26 cellular contexts compared by ENCODE assay signal in the genomic region with DNA sequence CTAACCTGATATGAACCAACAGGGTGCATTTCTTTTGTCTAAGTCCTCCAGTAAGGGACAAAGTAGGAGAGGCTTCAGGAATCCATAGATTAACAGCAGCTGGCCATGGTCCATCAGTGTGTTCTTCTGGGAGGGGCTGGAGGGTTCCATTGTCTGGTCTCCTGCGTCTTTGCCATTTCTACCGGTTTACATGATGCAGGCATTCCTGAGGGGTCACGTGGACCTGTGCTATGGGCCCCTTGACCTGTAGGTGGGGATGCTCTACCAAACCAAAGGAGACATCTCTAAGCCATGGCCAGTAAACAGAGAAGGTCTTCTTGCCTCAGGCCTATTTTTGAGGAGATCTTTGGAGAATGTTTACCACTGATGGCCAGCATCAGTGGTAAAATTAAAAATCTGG. TPM values are rescaled to one million over a fixed set of nuclear protein-coding genes. Genes with fewer than 3 reads are reported as not detected.
DNase-seq lines count a peak whose midpoint lies in the region; ATAC-seq and TF ChIP-seq lines count a peak whose summit lies in the region.
"Had no signal": no experiment of that assay in that cellular context is flagged by ENCODE, and none has a peak within 500 bp of the region (broad histone marks: within the 10 kb centered on the region; RNA-seq: fewer than 3 reads in every experiment).

No MANE protein-coding gene starts in this region.

- no peak overlapping the region for H3K27ac Mint-ChIP-seq in progenitor cell of endocrine pancreas
- H3K27ac Mint-ChIP-seq: activated naive CD4-positive, alpha-beta T cell treated with anti-CD3 and anti-CD28 coated beads, Interleukin-2, amount 50 U/mL, for 72 hours; B cell; memory B cell; natural killer cell had no signal

- no peak overlapping the region for H3K4me3 Mint-ChIP-seq in progenitor cell of endocrine pancreas (ENCODE audit: low read depth)
- H3K4me3 Mint-ChIP-seq: B cell, memory B cell, natural killer cell had no signal

- ATAC-seq in HG03378 (IDR thresholded peaks at IDR 0.05; ENCODE audit: unreplicated experiment) (no peak), GM21723 (IDR thresholded peaks at IDR 0.05; ENCODE audit: unreplicated experiment) (no peak)
- ATAC-seq: activated naive CD4-positive, alpha-beta T cell treated with anti-CD3 and anti-CD28 coated beads, Interleukin-2, amount 50 U/mL, for 72 hours; natural killer cell had no signal

- H3K4me3 ChIP-seq in epithelial cell of proximal tubule (ENCODE audit: low read depth, low read length): no peak overlapping the region
- H3K4me3 ChIP-seq: heart right ventricle, smooth muscle cell had no signal

- DNase-seq in DMS53 (lab: John Stamatoyannopoulos, UW): peak; percentile 22
- DNase-seq in DMS53 treated with DMSO at 0.1 percent for 48 hours (lab: John Stamatoyannopoulos, UW; ENCODE audit: unreplicated experiment): no peak
- DNase-seq in NCI-H146 treated with DMSO at 0.1 percent for 48 hours (lab: John Stamatoyannopoulos, UW; ENCODE audit: unreplicated experiment): peak; percentile 29
- no peak for DNase-seq in epithelial cell of proximal tubule (ENCODE audit: low read depth)
- no peak for DNase-seq in progenitor cell of endocrine pancreas (ENCODE audit: low spot score, unreplicated experiment)
- no peak for DNase-seq in hypothalamus (lab: John Stamatoyannopoulos, UW)
- DNase-seq: 8988T; effector memory CD4-positive, alpha-beta T cell; heart right ventricle; KG1; kidney; natural killer cell; NCI-H1105; NCI-H524 treated with DMSO at 0.1 percent for 48 hours; SIG-M5; stimulated activated CD4-positive, alpha-beta T cell treated with anti-CD3 and anti-CD28 coated beads, Interleukin-4, amount 100 ng/mL, for 1 hour had no signal

- no peaks in the 10 kb centered on the region for H3K27me3 Mint-ChIP-seq in progenitor cell of endocrine pancreas

- peak; percentile 27 for TF ChIP-seq CTCF in epithelial cell of proximal tubule (conservative IDR thresholded peaks at IDR 0.05; ENCODE audit: low read depth, low read length)
- peak; percentile 9 for TF ChIP-seq CTCF in progenitor cell of endocrine pancreas (IDR thresholded peaks at IDR 0.05; ENCODE audit: unreplicated experiment)

- no peaks in the 10 kb centered on the region for H3K36me3 Mint-ChIP-seq in progenitor cell of endocrine pancreas (ENCODE audit: insufficient read depth)
- H3K36me3 Mint-ChIP-seq: activated naive CD4-positive, alpha-beta T cell treated with anti-CD3 and anti-CD28 coated beads, Interleukin-2, amount 50 U/mL, for 72 hours; memory B cell; natural killer cell had no signal

- no peaks in the 10 kb centered on the region for H3K9me3 Mint-ChIP-seq in progenitor cell of endocrine pancreas (ENCODE audit: low read depth)
- H3K9me3 Mint-ChIP-seq: activated naive CD4-positive, alpha-beta T cell treated with anti-CD3 and anti-CD28 coated beads, Interleukin-2, amount 50 U/mL, for 72 hours; memory B cell; natural killer cell had no signal

- peaks cover 8% of the 10 kb centered on the region for H3K4me1 Mint-ChIP-seq in progenitor cell of endocrine pancreas (ENCODE audit: low read depth)
- H3K4me1 Mint-ChIP-seq: B cell, memory B cell, natural killer cell had no signal

RNA-seq across cellular contexts. Expression of a gene that starts 28.7 kb away (rescaled TPM):
- total RNA-seq in epithelial cell of proximal tubule (0.63 TPM in 1 of 2 replicates, not detected in the other), progenitor cell of endocrine pancreas (112 and 133 TPM in 2 replicates)
- total RNA-seq: activated naive CD4-positive, alpha-beta T cell treated with anti-CD3 and anti-CD28 coated beads, Interleukin-2, amount 50 U/mL, for 72 hours; B cell; cerebellum; heart right ventricle; natural killer cell; PC-3; smooth muscle cell; T-helper 2 cell treated with Interferon-gamma antibody and Interleukin-4, amounts not matched to agents 100 ng/mL and 5 ng/mL, for 36 hours; urinary bladder had no signal

Comparison
In these comparisons a context has a peak if more than half of its experiments do, and no peak if none do; other contexts are left out.
1. DNase-seq: peak in DMS53 (single experiment) and NCI-H146 treated with DMSO at 0.1 percent for 48 hours (single experiment); none in DMS53 treated with DMSO at 0.1 percent for 48 hours (single experiment), epithelial cell of proximal tubule (single experiment), progenitor cell of endocrine pancreas (single experiment) and hypothalamus (0 of 51).
2. RNA of a gene that starts 28.7 kb away (total RNA-seq): 112 to 133 TPM in progenitor cell of endocrine pancreas; 0.63 TPM in epithelial cell of proximal tubule; every median in the first group is over 10 times any median in the second.